Comparison of ENCODE assay signal across 2 cellular contexts in the genomic region with DNA sequence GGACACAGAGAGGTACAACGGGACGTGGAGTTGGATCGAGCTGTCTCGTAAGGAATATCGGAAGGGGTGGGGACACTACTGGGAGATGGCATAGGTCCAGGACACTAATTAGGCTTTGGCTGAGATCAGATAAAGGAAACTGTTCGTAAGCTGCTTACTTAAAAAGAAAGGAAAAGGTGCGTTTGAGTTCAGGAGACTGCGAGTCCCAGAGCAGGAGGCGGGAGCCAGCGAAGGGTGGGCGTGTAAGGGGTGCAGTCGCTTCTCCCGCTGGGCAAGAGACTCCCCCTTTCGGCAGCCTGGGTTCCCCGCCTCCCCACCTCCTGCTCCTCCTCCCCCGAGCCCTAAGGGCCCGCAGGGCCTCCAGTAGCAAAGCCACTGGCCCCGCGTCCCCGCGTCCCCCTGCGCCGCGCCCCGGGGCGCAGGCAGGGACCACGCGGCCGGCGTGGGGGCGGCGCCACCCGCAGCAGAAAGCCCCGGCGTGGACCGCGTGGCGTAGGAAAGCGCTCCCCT.
A peak's percentile ranks its signal among the peaks of the same experiment; 100 is the strongest.
TF ChIP-seq lines count a peak whose summit lies in the region.

No MANE protein-coding gene starts in this region.

TF ChIP-seq in HEK293, 187 proteins besides CTCF, POLR2A, EP300 and RAD21 (continued from another document and continues in another):
- TF ChIP-seq, protein P1, sequence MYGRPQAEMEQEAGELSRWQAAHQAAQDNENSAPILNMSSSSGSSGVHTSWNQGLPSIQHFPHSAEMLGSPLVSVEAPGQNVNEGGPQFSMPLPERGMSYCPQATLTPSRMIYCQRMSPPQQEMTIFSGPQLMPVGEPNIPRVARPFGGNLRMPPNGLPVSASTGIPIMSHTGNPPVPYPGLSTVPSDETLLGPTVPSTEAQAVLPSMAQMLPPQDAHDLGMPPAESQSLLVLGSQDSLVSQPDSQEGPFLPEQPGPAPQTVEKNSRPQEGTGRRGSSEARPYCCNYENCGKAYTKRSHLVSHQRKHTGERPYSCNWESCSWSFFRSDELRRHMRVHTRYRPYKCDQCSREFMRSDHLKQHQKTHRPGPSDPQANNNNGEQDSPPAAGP (tag by site-specific recombination; IDR thresholded peaks at IDR 0.05): no peak
- TF ChIP-seq ZNF514 (tag by site-specific recombination; IDR thresholded peaks at IDR 0.05) (no peak), ZNF169 (tag by site-specific recombination; IDR thresholded peaks at IDR 0.05) (no peak), ZNF2 (tag by site-specific recombination; IDR thresholded peaks at IDR 0.05) (peak; percentile 16; the same call in 1 of the 2 replicates), MYNN (tag by site-specific recombination; IDR thresholded peaks at IDR 0.05; ENCODE audit: borderline replicate concordance) (no peak), ZNF155 (tag by site-specific recombination; IDR thresholded peaks at IDR 0.05) (no peak), ZFP3 (tag by site-specific recombination; IDR thresholded peaks at IDR 0.05; ENCODE audit: low read depth) (no peak), ZNF521 (tag by site-specific recombination; IDR thresholded peaks at IDR 0.05) (no peak), ZSCAN16 (tag by site-specific recombination; IDR thresholded peaks at IDR 0.05) (no peak), ZNF596 (tag by site-specific recombination; IDR thresholded peaks at IDR 0.05) (no peak)
- TF ChIP-seq, protein P2, sequence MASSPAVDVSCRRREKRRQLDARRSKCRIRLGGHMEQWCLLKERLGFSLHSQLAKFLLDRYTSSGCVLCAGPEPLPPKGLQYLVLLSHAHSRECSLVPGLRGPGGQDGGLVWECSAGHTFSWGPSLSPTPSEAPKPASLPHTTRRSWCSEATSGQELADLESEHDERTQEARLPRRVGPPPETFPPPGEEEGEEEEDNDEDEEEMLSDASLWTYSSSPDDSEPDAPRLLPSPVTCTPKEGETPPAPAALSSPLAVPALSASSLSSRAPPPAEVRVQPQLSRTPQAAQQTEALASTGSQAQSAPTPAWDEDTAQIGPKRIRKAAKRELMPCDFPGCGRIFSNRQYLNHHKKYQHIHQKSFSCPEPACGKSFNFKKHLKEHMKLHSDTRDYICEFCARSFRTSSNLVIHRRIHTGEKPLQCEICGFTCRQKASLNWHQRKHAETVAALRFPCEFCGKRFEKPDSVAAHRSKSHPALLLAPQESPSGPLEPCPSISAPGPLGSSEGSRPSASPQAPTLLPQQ (tag by site-specific recombination; IDR thresholded peaks at IDR 0.05): no peak
- TF ChIP-seq, protein P3, sequence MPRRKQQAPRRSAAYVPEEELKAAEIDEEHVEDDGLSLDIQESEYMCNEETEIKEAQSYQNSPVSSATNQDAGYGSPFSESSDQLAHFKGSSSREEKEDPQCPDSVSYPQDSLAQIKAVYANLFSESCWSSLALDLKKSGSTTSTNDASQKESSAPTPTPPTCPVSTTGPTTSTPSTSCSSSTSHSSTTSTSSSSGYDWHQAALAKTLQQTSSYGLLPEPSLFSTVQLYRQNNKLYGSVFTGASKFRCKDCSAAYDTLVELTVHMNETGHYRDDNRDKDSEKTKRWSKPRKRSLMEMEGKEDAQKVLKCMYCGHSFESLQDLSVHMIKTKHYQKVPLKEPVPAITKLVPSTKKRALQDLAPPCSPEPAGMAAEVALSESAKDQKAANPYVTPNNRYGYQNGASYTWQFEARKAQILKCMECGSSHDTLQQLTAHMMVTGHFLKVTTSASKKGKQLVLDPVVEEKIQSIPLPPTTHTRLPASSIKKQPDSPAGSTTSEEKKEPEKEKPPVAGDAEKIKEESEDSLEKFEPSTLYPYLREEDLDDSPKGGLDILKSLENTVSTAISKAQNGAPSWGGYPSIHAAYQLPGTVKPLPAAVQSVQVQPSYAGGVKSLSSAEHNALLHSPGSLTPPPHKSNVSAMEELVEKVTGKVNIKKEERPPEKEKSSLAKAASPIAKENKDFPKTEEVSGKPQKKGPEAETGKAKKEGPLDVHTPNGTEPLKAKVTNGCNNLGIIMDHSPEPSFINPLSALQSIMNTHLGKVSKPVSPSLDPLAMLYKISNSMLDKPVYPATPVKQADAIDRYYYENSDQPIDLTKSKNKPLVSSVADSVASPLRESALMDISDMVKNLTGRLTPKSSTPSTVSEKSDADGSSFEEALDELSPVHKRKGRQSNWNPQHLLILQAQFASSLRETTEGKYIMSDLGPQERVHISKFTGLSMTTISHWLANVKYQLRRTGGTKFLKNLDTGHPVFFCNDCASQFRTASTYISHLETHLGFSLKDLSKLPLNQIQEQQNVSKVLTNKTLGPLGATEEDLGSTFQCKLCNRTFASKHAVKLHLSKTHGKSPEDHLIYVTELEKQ (tag by site-specific recombination; IDR thresholded peaks at IDR 0.05; ENCODE audit: borderline replicate concordance): no peak
- TF ChIP-seq, protein P4, sequence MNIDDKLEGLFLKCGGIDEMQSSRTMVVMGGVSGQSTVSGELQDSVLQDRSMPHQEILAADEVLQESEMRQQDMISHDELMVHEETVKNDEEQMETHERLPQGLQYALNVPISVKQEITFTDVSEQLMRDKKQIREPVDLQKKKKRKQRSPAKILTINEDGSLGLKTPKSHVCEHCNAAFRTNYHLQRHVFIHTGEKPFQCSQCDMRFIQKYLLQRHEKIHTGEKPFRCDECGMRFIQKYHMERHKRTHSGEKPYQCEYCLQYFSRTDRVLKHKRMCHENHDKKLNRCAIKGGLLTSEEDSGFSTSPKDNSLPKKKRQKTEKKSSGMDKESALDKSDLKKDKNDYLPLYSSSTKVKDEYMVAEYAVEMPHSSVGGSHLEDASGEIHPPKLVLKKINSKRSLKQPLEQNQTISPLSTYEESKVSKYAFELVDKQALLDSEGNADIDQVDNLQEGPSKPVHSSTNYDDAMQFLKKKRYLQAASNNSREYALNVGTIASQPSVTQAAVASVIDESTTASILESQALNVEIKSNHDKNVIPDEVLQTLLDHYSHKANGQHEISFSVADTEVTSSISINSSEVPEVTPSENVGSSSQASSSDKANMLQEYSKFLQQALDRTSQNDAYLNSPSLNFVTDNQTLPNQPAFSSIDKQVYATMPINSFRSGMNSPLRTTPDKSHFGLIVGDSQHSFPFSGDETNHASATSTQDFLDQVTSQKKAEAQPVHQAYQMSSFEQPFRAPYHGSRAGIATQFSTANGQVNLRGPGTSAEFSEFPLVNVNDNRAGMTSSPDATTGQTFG (tag by site-specific recombination; IDR thresholded peaks at IDR 0.05; ENCODE audit: borderline replicate concordance): no peak

TF ChIP-seq in HepG2, 621 proteins besides CTCF, POLR2A, EP300 and RAD21 (continued from another document):
- TF ChIP-seq PHF8 (CRISPR knock-in tag; IDR thresholded peaks at IDR 0.05) (0 out of 2 replicates have a peak, but pooled peaks have one; percentile 11), ZNF383 (CRISPR knock-in tag; IDR thresholded peaks at IDR 0.05; ENCODE audit: borderline replicate concordance) (no peak), ZNF292 (CRISPR knock-in tag; IDR thresholded peaks at IDR 0.05; ENCODE audit: borderline replicate concordance, low read depth) (no peak), HES4 (CRISPR knock-in tag; IDR thresholded peaks at IDR 0.05; ENCODE audit: borderline replicate concordance) (0 out of 2 replicates have a peak, but pooled peaks have one; percentile 22)
- TF ChIP-seq, protein P5, sequence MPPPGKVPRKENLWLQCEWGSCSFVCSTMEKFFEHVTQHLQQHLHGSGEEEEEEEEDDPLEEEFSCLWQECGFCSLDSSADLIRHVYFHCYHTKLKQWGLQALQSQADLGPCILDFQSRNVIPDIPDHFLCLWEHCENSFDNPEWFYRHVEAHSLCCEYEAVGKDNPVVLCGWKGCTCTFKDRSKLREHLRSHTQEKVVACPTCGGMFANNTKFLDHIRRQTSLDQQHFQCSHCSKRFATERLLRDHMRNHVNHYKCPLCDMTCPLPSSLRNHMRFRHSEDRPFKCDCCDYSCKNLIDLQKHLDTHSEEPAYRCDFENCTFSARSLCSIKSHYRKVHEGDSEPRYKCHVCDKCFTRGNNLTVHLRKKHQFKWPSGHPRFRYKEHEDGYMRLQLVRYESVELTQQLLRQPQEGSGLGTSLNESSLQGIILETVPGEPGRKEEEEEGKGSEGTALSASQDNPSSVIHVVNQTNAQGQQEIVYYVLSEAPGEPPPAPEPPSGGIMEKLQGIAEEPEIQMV (CRISPR knock-in tag; IDR thresholded peaks at IDR 0.05; ENCODE audit: low read depth): no peak
